13 cellular contexts compared by ENCODE assay signal in genomic region chr7:972670-973309, GRCh38. TPM values are rescaled to one million over a fixed set of nuclear protein-coding genes. Genes with fewer than 3 reads are reported as not detected.
DNase-seq lines count a peak whose midpoint lies in the region; ATAC-seq, FAIRE-seq and TF ChIP-seq lines count a peak whose summit lies in the region.
"Had no signal": no experiment of that assay in that cellular context is flagged by ENCODE, and none has a peak within 500 bp of the region (broad histone marks: within the 10 kb centered on the region; RNA-seq: fewer than 3 reads in every experiment).

No MANE protein-coding gene starts in this region.

- H3K4me3 Mint-ChIP-seq in activated T-cell treated with anti-CD3 and anti-CD28 coated beads, Interleukin-2, amount 50 U/mL, for 4 hours, result peak overlapping the region; percentile 70
- peak overlapping the region; percentile 63 for H3K4me3 Mint-ChIP-seq in T-helper 17 cell
- H3K4me3 Mint-ChIP-seq in stimulated activated naive CD8-positive, alpha-beta T cell treated with anti-CD3 and anti-CD28 coated beads, Interleukin-15, amount 100 ng/mL, for 72 hours, result peak overlapping the region; percentile 47 to 56

- BruUV-seq in endothelial cell of umbilical vein (replicated peaks; lab: Mats Ljungman, UMichigan), result no TSS peak

- TF ChIP-seq CTCF in endothelial cell of umbilical vein (IDR thresholded peaks at IDR 0.05; ENCODE audit: extremely low read depth in 1 of 2, insufficient read depth in 1 of 2, low read depth in 1 of 2, low read length in 2 of 2), result no peak
- no peak for TF ChIP-seq CTCF in spleen (IDR thresholded peaks at IDR 0.05 in 8 of 11, conservative IDR thresholded peaks at IDR 0.05 in 3 of 11)
- TF ChIP-seq CTCF in upper lobe of left lung (IDR thresholded peaks at IDR 0.05), result no peak

- no peak overlapping the region for H2AFZ ChIP-seq in endothelial cell of umbilical vein (ENCODE audit: low read depth, low read length)

- peaks cover 19% of the 10 kb centered on the region in 2 experiments for H3K36me3 ChIP-seq in endothelial cell of umbilical vein (ENCODE audit: control insufficient read depth in 2 of 2, extremely low read depth in 1 of 2, insufficient read depth in 2 of 2, low read length in 2 of 2)
- peaks cover 0 to 58% (median 53%) of the 10 kb centered on the region in 6 donors for H3K36me3 ChIP-seq in spleen
- peaks cover 16 to 55% (median 44%) of the 10 kb centered on the region in 4 donors for H3K36me3 ChIP-seq in upper lobe of left lung

- TF ChIP-seq POLR2A in endothelial cell of umbilical vein (IDR thresholded peaks at IDR 0.05; ENCODE audit: low read depth, low read length) (no peak), spleen (IDR thresholded peaks at IDR 0.05) (no peak), upper lobe of left lung (IDR thresholded peaks at IDR 0.05) (no peak)

- intact Hi-C loops in endothelial cell of umbilical vein (cut with micrococcal nuclease) (no loop called here), spleen (cut with DNase I; ENCODE audit: low total_unique reads) (no loop called here)

- H3K4me1 Mint-ChIP-seq in activated T-cell treated with anti-CD3 and anti-CD28 coated beads, Interleukin-2, amount 50 U/mL, for 4 hours (ENCODE audit: low read depth), result peaks cover 31% of the 10 kb centered on the region
- peaks cover 23% of the 10 kb centered on the region for H3K4me1 Mint-ChIP-seq in T-helper 17 cell
- peaks cover 35% of the 10 kb centered on the region for H3K4me1 Mint-ChIP-seq in stimulated activated naive CD8-positive, alpha-beta T cell treated with anti-CD3 and anti-CD28 coated beads, Interleukin-15, amount 100 ng/mL, for 72 hours

- peaks cover 16% of the 10 kb centered on the region for H3K36me3 Mint-ChIP-seq in activated T-cell treated with anti-CD3 and anti-CD28 coated beads, Interleukin-2, amount 50 U/mL, for 4 hours (ENCODE audit: insufficient read depth)
- peaks cover 5% of the 10 kb centered on the region for H3K36me3 Mint-ChIP-seq in T-helper 17 cell (ENCODE audit: low read depth)

- H4K20me1 ChIP-seq in endothelial cell of umbilical vein (replicated peaks; ENCODE audit: control insufficient read depth, extremely low read depth, insufficient read depth, low read length), result no peaks in the 10 kb centered on the region

- peaks cover 45% of the 10 kb centered on the region for H3K79me2 ChIP-seq in endothelial cell of umbilical vein (ENCODE audit: control insufficient read depth, insufficient read depth, low read length)

- peak; percentile 31 for FAIRE-seq in endothelial cell of umbilical vein (lab: Jason Lieb, UNC)

- H3K27ac ChIP-seq in endothelial cell of umbilical vein (ENCODE audit: insufficient read depth, low read depth, low read length), result no peak overlapping the region
- H3K27ac ChIP-seq in spleen, result no peak overlapping the region
- no peak overlapping the region for H3K27ac ChIP-seq in upper lobe of left lung

- H3K27ac Mint-ChIP-seq in T-helper 17 cell, result peak overlapping the region; percentile 87
- H3K27ac Mint-ChIP-seq in stimulated activated naive CD8-positive, alpha-beta T cell treated with anti-CD3 and anti-CD28 coated beads, Interleukin-15, amount 100 ng/mL, for 72 hours, result no peak overlapping the region

- H3K9me3 Mint-ChIP-seq in activated T-cell treated with anti-CD3 and anti-CD28 coated beads, Interleukin-2, amount 50 U/mL, for 4 hours, result no peaks in the 10 kb centered on the region
- H3K9me3 Mint-ChIP-seq in stimulated activated naive CD8-positive, alpha-beta T cell treated with anti-CD3 and anti-CD28 coated beads, Interleukin-15, amount 100 ng/mL, for 72 hours, result no peaks in the 10 kb centered on the region

- DNase-seq in activated T-cell treated with anti-CD3 and anti-CD28 coated beads, Interleukin-2, amount 50 U/mL, for 4 hours, result no peak
- DNase-seq in activated T-cell treated with anti-CD3 and anti-CD28 coated beads, Interleukin-2, amount 50 U/mL, for 48 hours, result no peak
- DNase-seq in T-helper 17 cell (no peak), endothelial cell of umbilical vein (ENCODE audit: low read depth, low spot score) (no peak), spleen (no peak), upper lobe of left lung (no peak), cerebellar cortex (ENCODE audit: low spot score) (no peak)
- no peak for DNase-seq in stimulated activated naive CD8-positive, alpha-beta T cell treated with anti-CD3 and anti-CD28 coated beads, Interleukin-15, amount 100 ng/mL, for 72 hours
- DNase-seq: KG1, mucosa of descending colon, NCI-H2107 had no signal

- 68 to 88% (median 72%) methylated on average over 10 of the region's 10 CpGs for WGBS in spleen, 5 donors
- WGBS in upper lobe of left lung, 2 donors, result 62 to 66% methylated on average over 10 of the region's 10 CpGs

- H3K4me2 ChIP-seq in endothelial cell of umbilical vein (ENCODE audit: insufficient read depth, low read length), result no peak overlapping the region

- H3K27me3 ChIP-seq in endothelial cell of umbilical vein (ENCODE audit: control insufficient read depth in 2 of 2, insufficient read depth in 2 of 2, low read length in 2 of 2), result no peaks in the 10 kb centered on the region
- H3K27me3 ChIP-seq in spleen (replicated peaks in 1 of 7), result no peaks in the 10 kb centered on the region
- H3K27me3 ChIP-seq in upper lobe of left lung, result no peaks in the 10 kb centered on the region

- CTCF ChIA-PET in endothelial cell of umbilical vein (lab: Charles Lee), result interaction anchor here (1.3 to 1.6 kb wide), 5 partner anchors 15 to 204 kb away, joined by 3 to 5 read pairs (median 4); partner anchors contain the start of gene GPR146

- H3K9me3 ChIP-seq in T-helper 17 cell (ENCODE audit: control insufficient read depth, low read length, poor library complexity, severe bottlenecking) (no peaks in the 10 kb centered on the region), endothelial cell of umbilical vein (replicated peaks; ENCODE audit: control insufficient read depth, insufficient read depth, low read length) (no peaks in the 10 kb centered on the region), spleen (no peaks in the 10 kb centered on the region), upper lobe of left lung (no peaks in the 10 kb centered on the region)
- H3K9me3 ChIP-seq: mucosa of descending colon had no signal

- dilution Hi-C loops in endothelial cell of umbilical vein (cut with MboI; ENCODE audit: extremely low pct_ligation_motif_present, low sequenced_read_pairs), result no loop called here

- ATAC-seq in activated T-cell treated with anti-CD3 and anti-CD28 coated beads, Interleukin-2, amount 50 U/mL, for 4 hours, result no peak
- no peak for ATAC-seq in T-helper 17 cell
- ATAC-seq in stimulated activated naive CD8-positive, alpha-beta T cell treated with anti-CD3 and anti-CD28 coated beads, Interleukin-15, amount 100 ng/mL, for 72 hours, result no peak
- no peak for ATAC-seq in upper lobe of left lung (ENCODE audit: low FRiP score in 2 of 2)
- ATAC-seq: mucosa of descending colon had no signal

- no peaks in the 10 kb centered on the region for H3K9me1 ChIP-seq in endothelial cell of umbilical vein (replicated peaks; ENCODE audit: control insufficient read depth, extremely low read depth, insufficient read depth, low read length)

- no peak overlapping the region for H3K9ac ChIP-seq in endothelial cell of umbilical vein (replicated peaks; ENCODE audit: extremely low read depth, insufficient read depth, low read length)

- no peak for TF ChIP-seq EP300 in upper lobe of left lung (IDR thresholded peaks at IDR 0.05)

- POLR2A ChIA-PET in endothelial cell of umbilical vein (lab: Charles Lee), result no interaction called here

- H3K27me3 Mint-ChIP-seq in activated T-cell treated with anti-CD3 and anti-CD28 coated beads, Interleukin-2, amount 50 U/mL, for 4 hours (ENCODE audit: low read depth), result no peaks in the 10 kb centered on the region
- H3K27me3 Mint-ChIP-seq in T-helper 17 cell, result no peaks in the 10 kb centered on the region
- H3K27me3 Mint-ChIP-seq in stimulated activated naive CD8-positive, alpha-beta T cell treated with anti-CD3 and anti-CD28 coated beads, Interleukin-15, amount 100 ng/mL, for 72 hours, result no peaks in the 10 kb centered on the region

- H3K4me1 ChIP-seq in endothelial cell of umbilical vein (ENCODE audit: control insufficient read depth, extremely low read depth, insufficient read depth, low read length), result peaks cover 9% of the 10 kb centered on the region
- H3K4me1 ChIP-seq in spleen, result peaks cover 21 to 79% (median 48%) of the 10 kb centered on the region in 6 donors
- peaks cover 23 to 50% (median 27%) of the 10 kb centered on the region in 4 donors for H3K4me1 ChIP-seq in upper lobe of left lung

- H3K4me3 ChIP-seq in endothelial cell of umbilical vein (replicated peaks in 1 of 3; ENCODE audit: insufficient read depth in 1 of 3, low read depth in 1 of 3, low read length in 3 of 3), result no peak overlapping the region
- H3K4me3 ChIP-seq in spleen, result peak overlapping the region in 1 of 8 donors; percentile 100
- H3K4me3 ChIP-seq in upper lobe of left lung, result no peak overlapping the region
- H3K4me3 ChIP-seq: mucosa of descending colon had no signal

RNA-seq across cellular contexts. Expression of gene COX19, which starts 2.6 kb away (rescaled TPM):
- total RNA-seq in activated T-cell treated with anti-CD3 and anti-CD28 coated beads, Interleukin-2, amount 50 U/mL, for 4 hours, result 10 to 100 TPM; 17.5 to 19.0 (median 18.9) TPM
- total RNA-seq in T-helper 17 cell (10 to 100 TPM; 40.1 to 43.2 TPM), endothelial cell of umbilical vein (10.6 and 11.3 TPM in 2 replicates), spleen (10 to 100 TPM; 12.4 to 29.1 (median 18.9) TPM), upper lobe of left lung (10 to 100 TPM in 4 of 6 donors, 1 to 10 TPM in 2; 9.1 to 25.1 (median 11.5) TPM)
- polyA plus RNA-seq in endothelial cell of umbilical vein (4.7 and 6.8 TPM in 2 replicates), spleen (1 to 10 TPM; 7.1 to 8.9 (median 7.2) TPM)
- polyA plus RNA-seq in endothelial cell of umbilical vein (2011; cell fraction: cytosol; rRNA removed), result 5.4 and 6.4 TPM in 2 replicates
- 17.4 and 23.5 TPM in 2 replicates for polyA plus RNA-seq in endothelial cell of umbilical vein (2011; cell fraction: nucleus; rRNA removed)
- polyA plus RNA-seq in endothelial cell of umbilical vein (2012), result 4.4 and 5.5 TPM in 2 replicates
- 7.1 and 12.1 TPM in 2 replicates for polyA minus RNA-seq in endothelial cell of umbilical vein
- 4.8 TPM for polyA minus RNA-seq in endothelial cell of umbilical vein (2011; cell fraction: cytosol; rRNA and poly(A)+ RNA removed)
- polyA minus RNA-seq in endothelial cell of umbilical vein (2011; cell fraction: nucleus; rRNA and poly(A)+ RNA removed), result 29.2 and 32.2 TPM in 2 replicates

RNA-seq across cellular contexts. Expression of gene CYP2W1, which starts 10.2 kb away (rescaled TPM):
- total RNA-seq in activated T-cell treated with anti-CD3 and anti-CD28 coated beads, Interleukin-2, amount 50 U/mL, for 4 hours, result not detected
- total RNA-seq in T-helper 17 cell (not detected), endothelial cell of umbilical vein (not detected in 2 replicates), spleen (1 to 10 TPM in 1 of 7 donors, under 1 TPM in 4, not detected in 2; 0.13 to 1.2 (median 0.51) TPM), upper lobe of left lung (not detected)
- polyA plus RNA-seq in endothelial cell of umbilical vein (not detected in 2 replicates), spleen (under 1 TPM; 0.05 to 0.80 (median 0.28) TPM)
- not detected in 2 replicates for polyA plus RNA-seq in endothelial cell of umbilical vein (2011; cell fraction: cytosol; rRNA removed)
- polyA plus RNA-seq in endothelial cell of umbilical vein (2011; cell fraction: nucleus; rRNA removed), result not detected in 2 replicates
- 0.08 TPM in 1 of 2 replicates, not detected in the other for polyA plus RNA-seq in endothelial cell of umbilical vein (2012)
- polyA minus RNA-seq in endothelial cell of umbilical vein, result not detected in 2 replicates
- polyA minus RNA-seq in endothelial cell of umbilical vein (2011; cell fraction: cytosol; rRNA and poly(A)+ RNA removed), result not detected
- polyA minus RNA-seq in endothelial cell of umbilical vein (2011; cell fraction: nucleus; rRNA and poly(A)+ RNA removed), result not detected in 2 replicates
- total RNA-seq: cerebellum; T-helper 2 cell treated with Interferon-gamma antibody and Interleukin-4, amounts not matched to agents 100 ng/mL and 5 ng/mL, for 36 hours had no signal

RNA-seq across cellular contexts. Expression of gene ADAP1, which starts 18.3 kb away (rescaled TPM):
- total RNA-seq in activated T-cell treated with anti-CD3 and anti-CD28 coated beads, Interleukin-2, amount 50 U/mL, for 4 hours, result 10 to 100 TPM; 75.0 to 79.6 (median 79.5) TPM
- 10 to 100 TPM in 1 of 2 donors, 1 to 10 TPM in 1; 6.7 to 15.4 TPM for total RNA-seq in T-helper 17 cell
- 0.46 and 0.49 TPM in 2 replicates for total RNA-seq in endothelial cell of umbilical vein
- polyA plus RNA-seq in endothelial cell of umbilical vein, result 0.58 and 0.76 TPM in 2 replicates
- polyA plus RNA-seq in endothelial cell of umbilical vein (2011; cell fraction: cytosol; rRNA removed), result 0.37 and 0.44 TPM in 2 replicates
- polyA plus RNA-seq in endothelial cell of umbilical vein (2011; cell fraction: nucleus; rRNA removed), result 0.65 and 0.84 TPM in 2 replicates
- 0.66 and 1.1 TPM in 2 replicates for polyA plus RNA-seq in endothelial cell of umbilical vein (2012)
- 1.7 and 2.1 TPM in 2 replicates for polyA minus RNA-seq in endothelial cell of umbilical vein
- polyA minus RNA-seq in endothelial cell of umbilical vein (2011; cell fraction: cytosol; rRNA and poly(A)+ RNA removed), result 5.3 TPM
- not detected in 2 replicates for polyA minus RNA-seq in endothelial cell of umbilical vein (2011; cell fraction: nucleus; rRNA and poly(A)+ RNA removed)
- 10 to 100 TPM; 18.1 to 35.4 (median 25.7) TPM for total RNA-seq in spleen
- 10 to 100 TPM in 2 of 3 donors, 1 to 10 TPM in 1; 8.7 to 38.6 (median 12.8) TPM for polyA plus RNA-seq in spleen
- 100 to 1,000 TPM in 1 of 6 donors, 10 to 100 TPM in 5; 31.0 to 109 (median 37.5) TPM for total RNA-seq in upper lobe of left lung
